Comparison of ENCODE assay signal across 8 cellular contexts in genomic region chr17:81101614-81102306, GRCh38.
DNase-seq lines count a peak whose midpoint lies in the region; ATAC-seq and TF ChIP-seq lines count a peak whose summit lies in the region.

No MANE protein-coding gene starts in this region.

- H3K9ac ChIP-seq in OCI-LY1 (ENCODE audit: low read length): no peak overlapping the region

- ATAC-seq in GM19351 (IDR thresholded peaks at IDR 0.05; ENCODE audit: unreplicated experiment): peak; percentile 83

- H3K36me3 ChIP-seq in OCI-LY1 (ENCODE audit: insufficient read depth, low read length): no peaks in the 10 kb centered on the region

- H2AFZ ChIP-seq in OCI-LY1 (ENCODE audit: low read length): no peak overlapping the region

- no peak overlapping the region for H3K4me2 ChIP-seq in OCI-LY1 (ENCODE audit: low read length)

- H3K79me2 ChIP-seq in OCI-LY1 (ENCODE audit: insufficient read depth, low read length): no peaks in the 10 kb centered on the region

- H3K9me2 ChIP-seq in OCI-LY1 (ENCODE audit: low read depth, low read length): no peaks in the 10 kb centered on the region

- H3K27ac ChIP-seq in C4-2B: no peak overlapping the region
- H3K27ac ChIP-seq in OCI-LY1 (ENCODE audit: low read depth, low read length, poor library complexity, severe bottlenecking): no peak overlapping the region

- TF ChIP-seq CTCF in C4-2B (conservative IDR thresholded peaks at IDR 0.05) (peak; percentile 100), OCI-LY1 (IDR thresholded peaks at IDR 0.05; ENCODE audit: low read length) (peak; percentile 100)

- H3F3A ChIP-seq in OCI-LY1 (ENCODE audit: insufficient read depth, low read length): no peaks in the 10 kb centered on the region

- no peaks in the 10 kb centered on the region for H4K20me1 ChIP-seq in OCI-LY1 (ENCODE audit: insufficient read depth, low read length)

- no peaks in the 10 kb centered on the region for H3K9me3 ChIP-seq in OCI-LY1 (ENCODE audit: low read length)

- no peak overlapping the region for H3K4me3 ChIP-seq in OCI-LY1 (ENCODE audit: low read depth, low read length, poor library complexity, severe bottlenecking)

- H3K4me1 ChIP-seq in OCI-LY1 (ENCODE audit: insufficient read depth, low read length, severe bottlenecking): no peaks in the 10 kb centered on the region

- peaks cover 14% of the 10 kb centered on the region; the same call in 1 of the 2 replicates for H3K27me3 ChIP-seq in OCI-LY1 (ENCODE audit: insufficient read depth, low read length)

- peak; percentile 88 for DNase-seq in HK-2 (ENCODE audit: unreplicated experiment)
- DNase-seq in activated CD8-positive, alpha-beta memory T cell treated with anti-CD3 and anti-CD28 coated beads, Interleukin-2, amount 50 U/mL, for 4 hours: peak; percentile 91
- peak; percentile 99 for DNase-seq in epidermal melanocyte (ENCODE audit: insufficient read length, low spot score)
- peak; percentile 80 for DNase-seq in mucosa of gallbladder (ENCODE audit: low spot score)
- peak; percentile 74 for DNase-seq in stimulated activated CD8-positive, alpha-beta memory T cell treated with anti-CD3 and anti-CD28 coated beads, Interleukin-7, amount 100 ng/mL, for 24 hours (ENCODE audit: low read depth)
